Comparison of ENCODE assay signal across 16 cellular contexts in the genomic region with DNA sequence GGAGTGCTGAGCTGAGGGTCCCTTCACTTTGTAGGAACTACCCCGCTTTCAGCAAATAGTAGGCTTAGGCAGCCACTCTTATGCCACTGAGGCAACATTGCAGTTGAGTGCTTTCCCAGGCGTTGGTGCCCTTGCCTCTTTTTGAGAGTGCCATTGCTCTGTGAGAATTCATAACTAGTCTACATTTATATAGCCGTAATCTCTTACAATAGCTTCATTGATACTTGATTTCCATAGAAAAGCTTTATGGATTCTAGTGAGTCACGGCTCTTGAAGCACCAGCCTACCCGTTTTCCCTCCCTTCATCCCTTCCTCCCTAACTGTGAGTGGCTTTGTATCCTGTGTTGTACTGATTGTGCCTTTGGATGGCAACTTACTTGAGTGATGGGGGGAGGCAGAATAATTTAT.
DNase-seq lines count a peak whose midpoint lies in the region; ATAC-seq, FAIRE-seq and TF ChIP-seq lines count a peak whose summit lies in the region.
"Had no signal": no experiment of that assay in that cellular context is flagged by ENCODE, and none has a peak within 500 bp of the region (broad histone marks: within the 10 kb centered on the region; RNA-seq: fewer than 3 reads in every experiment).

No MANE protein-coding gene starts in this region.

- H3K4me3 ChIP-seq in heart left ventricle (peak overlapping the region in 4 of 12 donors; percentile 13 to 86 (median 84)), dorsolateral prefrontal cortex (peak overlapping the region in 27 of 59 donors; percentile 0 to 90 (median 18)), muscle layer of duodenum (ENCODE audit: low read depth in 1 of 2, low read length in 2 of 2) (no peak overlapping the region), transverse colon (no peak overlapping the region)
- H3K4me3 ChIP-seq: left lung, ovary had no signal

- H3K36me3 ChIP-seq in heart left ventricle (peaks cover 0 to 67% (median 23%) of the 10 kb centered on the region in 9 donors), muscle layer of duodenum (ENCODE audit: control insufficient read depth in 1 of 2, insufficient read depth in 2 of 2, low read length in 2 of 2) (peaks cover 10 to 12% of the 10 kb centered on the region in 2 donors), transverse colon (no peaks in the 10 kb centered on the region)
- H3K36me3 ChIP-seq: left lung, ovary had no signal

- H3K9me3 ChIP-seq in heart left ventricle: no peaks in the 10 kb centered on the region
- no peaks in the 10 kb centered on the region for H3K9me3 ChIP-seq in muscle layer of duodenum (ENCODE audit: control insufficient read depth in 1 of 2, low read length in 2 of 2)
- H3K9me3 ChIP-seq in transverse colon: no peaks in the 10 kb centered on the region
- H3K9me3 ChIP-seq: left lung, ovary had no signal

- TF ChIP-seq CTCF in heart left ventricle (IDR thresholded peaks at IDR 0.05) (no peak), dorsolateral prefrontal cortex (IDR thresholded peaks at IDR 0.05 in 54 of 56, conservative IDR thresholded peaks at IDR 0.05 in 2 of 56; ENCODE audit: low read depth in 1 of 56, partially characterized antibody in 56 of 56) (peak in 4 of 56 donors; percentile 5 to 9 (median 8)), transverse colon (IDR thresholded peaks at IDR 0.05) (no peak)

- H3K27me3 ChIP-seq in heart left ventricle: no peaks in the 10 kb centered on the region
- no peaks in the 10 kb centered on the region for H3K27me3 ChIP-seq in dorsolateral prefrontal cortex
- H3K27me3 ChIP-seq in muscle layer of duodenum (ENCODE audit: low read depth, low read length): no peaks in the 10 kb centered on the region
- no peaks in the 10 kb centered on the region for H3K27me3 ChIP-seq in transverse colon
- H3K27me3 ChIP-seq: ovary had no signal

- peaks cover 0 to 80% (median 35%) of the 10 kb centered on the region in 12 donors for H3K4me1 ChIP-seq in heart left ventricle
- peaks cover 0 to 26% of the 10 kb centered on the region in 2 donors for H3K4me1 ChIP-seq in muscle layer of duodenum (ENCODE audit: control insufficient read depth in 1 of 2, insufficient read depth in 2 of 2, low read length in 2 of 2)
- H3K4me1 ChIP-seq in transverse colon: peaks cover 0 to 64% (median 26%) of the 10 kb centered on the region in 4 donors

- no peak for DNase-seq in heart left ventricle
- DNase-seq in left ventricle myocardium superior: no peak
- peak in 1 of 10 donors; percentile 61 for DNase-seq in dorsolateral prefrontal cortex
- no peak for DNase-seq in transverse colon
- DNase-seq in urothelium cell line (ENCODE audit: low spot score): no peak
- no peak for DNase-seq in stimulated activated naive CD8-positive, alpha-beta T cell treated with anti-CD3 and anti-CD28 coated beads, Interleukin-15, Interleukin-2, amounts not matched to agents 100 U/mL and 50 U/mL, for 24 hours
- DNase-seq: activated CD4-positive, alpha-beta memory T cell treated with anti-CD3 and anti-CD28 coated beads, Interleukin-2, amount 10 ng/mL, durations not matched to agents 7 days and 5 days; activated gamma-delta T cell treated with Interleukin-2 at 50 U/mL for 16 hours; cerebellar nuclear complex; foreskin fibroblast; left lung; NCI-H146; ovary; T-helper 2 cell had no signal

- intact Hi-C loops in heart left ventricle (cut with DNase I): loop anchor here in 1 of 10 donors (5.0 kb wide), 1 partner anchor 203 kb away; no protein-coding TSS in a partner anchor
- intact Hi-C loops in left ventricle myocardium superior (cut with micrococcal nuclease): loop anchor here (10.0 kb wide), 1 partner anchor 136 kb away; no protein-coding TSS in a partner anchor
- intact Hi-C loops in dorsolateral prefrontal cortex (cut with DNase I): no loop called here
- intact Hi-C loops in transverse colon (cut with DNase I; ENCODE audit: low total_unique reads): no loop called here

- no peak for FAIRE-seq in urothelium cell line (lab: Jason Lieb, UNC)

- H3K27ac ChIP-seq in heart left ventricle: peak overlapping the region; percentile 7 to 100 (median 99)
- peak overlapping the region in 58 of 59 donors; percentile 69 to 98 (median 94) for H3K27ac ChIP-seq in dorsolateral prefrontal cortex
- peak overlapping the region; percentile 6 for H3K27ac ChIP-seq in muscle layer of duodenum (ENCODE audit: low read length)
- H3K27ac ChIP-seq in transverse colon: peak overlapping the region; percentile 94 to 99 (median 96)

- WGBS in heart left ventricle, 4 donors: 57 to 63% (median 61%) methylated on average over 5 of the region's 5 CpGs
- 55 to 60% methylated on average over 5 of the region's 5 CpGs for WGBS in transverse colon (ENCODE audit: low coverage in 1 of 2), 2 donors

- in situ Hi-C loops in transverse colon (cut with MboI; ENCODE audit: low pct_ligation_motif_present in 1 of 4, low pct_unique_long_range_greater_than_20kb in 1 of 4, low sequenced_read_pairs in 3 of 4): no loop called here

- ATAC-seq in heart left ventricle: no peak
- ATAC-seq in left ventricle myocardium superior: no peak
- ATAC-seq in GM21360 (IDR thresholded peaks at IDR 0.05; ENCODE audit: unreplicated experiment): no peak
- no peak for ATAC-seq in stimulated activated naive CD8-positive, alpha-beta T cell treated with anti-CD3 and anti-CD28 coated beads, Interleukin-15, Interleukin-2, amounts not matched to agents 100 U/mL and 50 U/mL, for 24 hours
- ATAC-seq: left lung had no signal

- TF ChIP-seq EP300 in transverse colon (IDR thresholded peaks at IDR 0.05; ENCODE audit: low read depth): no peak

- no peak for TF ChIP-seq POLR2A in heart left ventricle (IDR thresholded peaks at IDR 0.05)
- no peak for TF ChIP-seq POLR2A in transverse colon (IDR thresholded peaks at IDR 0.05)

Comparison
In these comparisons a context has a peak if more than half of its experiments do, and no peak if none do; other contexts are left out.
1. H3K27ac ChIP-seq: peak in every context shown above with its lines; median percentile 99 in heart left ventricle; 96 in transverse colon; 94 in dorsolateral prefrontal cortex; 6 in muscle layer of duodenum.